In the genomic region with DNA sequence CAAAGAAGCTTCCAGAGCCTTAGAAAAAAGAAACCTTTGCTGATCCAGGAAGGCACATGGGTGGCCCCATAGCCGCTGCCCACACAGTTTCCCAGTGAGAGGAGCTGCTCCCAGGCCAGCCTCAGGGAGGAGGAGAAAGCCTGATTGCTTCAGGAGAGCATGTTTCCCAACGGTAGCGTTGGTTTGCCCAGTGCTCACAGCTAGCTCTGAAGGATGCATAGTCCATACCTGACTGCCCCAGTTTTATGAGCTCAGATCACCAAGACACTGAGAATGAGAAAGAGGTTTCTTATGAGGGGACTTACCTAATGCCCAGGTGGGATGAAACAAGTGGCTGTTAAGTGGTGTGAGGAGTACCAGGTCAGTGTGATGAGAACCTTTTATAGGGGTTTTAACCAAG, we compare ENCODE assay signal across 21 cellular contexts. TPM values are rescaled to one million over a fixed set of nuclear protein-coding genes. Genes with fewer than 3 reads are reported as not detected.
DNase-seq lines count a peak whose midpoint lies in the region; ATAC-seq and TF ChIP-seq lines count a peak whose summit lies in the region.
"Had no signal": no experiment of that assay in that cellular context is flagged by ENCODE, and none has a peak within 500 bp of the region (broad histone marks: within the 10 kb centered on the region; RNA-seq: fewer than 3 reads in every experiment).

A gene (minus strand): TSS at position 355 of the 400 bp plus-strand sequence. CDS start 2,030 bp downstream, outside the sequence.

- peaks cover 38% of the 10 kb centered on the region for H3K27me3 Mint-ChIP-seq in T-helper 17 cell
- no peaks in the 10 kb centered on the region for H3K27me3 Mint-ChIP-seq in osteocyte (ENCODE audit: unreplicated experiment)

- TF ChIP-seq CTCF in esophagus squamous epithelium (IDR thresholded peaks at IDR 0.05) (no peak), osteocyte (IDR thresholded peaks at IDR 0.05) (no peak), colonic mucosa (IDR thresholded peaks at IDR 0.05) (no peak)

- H3K4me1 ChIP-seq in esophagus squamous epithelium = peaks cover 0 to 48% (median 0%) of the 10 kb centered on the region in 3 donors
- no peaks in the 10 kb centered on the region for H3K4me1 ChIP-seq in colonic mucosa
- H3K4me1 ChIP-seq: A549, HAP-1 had no signal

- 81 to 90% methylated on average over 3 of the region's 3 CpGs for WGBS in esophagus squamous epithelium, 2 donors

- H3K4me3 ChIP-seq in esophagus squamous epithelium = peak within 1 kb of the TSS; percentile 17 to 40 (median 30)
- H3K4me3 ChIP-seq in colonic mucosa = no peak within 1 kb of the TSS
- H3K4me3 ChIP-seq: A549, HAP-1 had no signal

- H3K4me3 Mint-ChIP-seq in T-helper 17 cell (no peak within 1 kb of the TSS), osteocyte (ENCODE audit: unreplicated experiment) (no peak within 1 kb of the TSS)
- H3K4me3 Mint-ChIP-seq: CD4-positive, alpha-beta memory T cell; HFFc6 had no signal

- peak within 1 kb of the TSS; percentile 28 to 76 (median 65) for H3K27ac ChIP-seq in esophagus squamous epithelium
- H3K27ac ChIP-seq in colonic mucosa = no peak within 1 kb of the TSS
- H3K27ac ChIP-seq: A549 had no signal

- DNase-seq in T-helper 17 cell (no peak), esophagus squamous epithelium (lab: John Stamatoyannopoulos, UW) (no peak), osteocyte (ENCODE audit: extremely low spot score, unreplicated experiment) (peak; percentile 66), colonic mucosa (no peak), medulla oblongata (ENCODE audit: extremely low spot score) (no peak)
- DNase-seq: 8988T; ACHN; C1 segment of cervical spinal cord; Calu3; CD4-positive, alpha-beta memory T cell; COR-L47; DMS53; DMS79 treated with DMSO at 0.1 percent for 48 hours; GF-D8; GOT3; HFFc6 had no signal

- intact Hi-C loops in esophagus squamous epithelium (cut with DNase I) (no loop called here), colonic mucosa (cut with DNase I) (no loop called here)

- no peaks in the 10 kb centered on the region for H3K27me3 ChIP-seq in esophagus squamous epithelium
- H3K27me3 ChIP-seq in colonic mucosa = no peaks in the 10 kb centered on the region

- peaks cover 2% of the 10 kb centered on the region for H3K9me3 ChIP-seq in T-helper 17 cell (ENCODE audit: control insufficient read depth, low read length, poor library complexity, severe bottlenecking)
- H3K9me3 ChIP-seq in esophagus squamous epithelium = no peaks in the 10 kb centered on the region
- H3K9me3 ChIP-seq in colonic mucosa = no peaks in the 10 kb centered on the region
- H3K9me3 ChIP-seq: A549, HAP-1 had no signal

- peaks cover 15% of the 10 kb centered on the region for H3K9me3 Mint-ChIP-seq in osteocyte (ENCODE audit: unreplicated experiment)
- H3K9me3 Mint-ChIP-seq: CD4-positive, alpha-beta memory T cell had no signal

- no peak within 1 kb of the TSS for H3K9ac ChIP-seq in colonic mucosa (ENCODE audit: low read depth in 2 of 2, low read length in 2 of 2)

- ATAC-seq in T-helper 17 cell (no peak), GM19397 (IDR thresholded peaks at IDR 0.05; ENCODE audit: unreplicated experiment) (no peak)
- ATAC-seq: A549 had no signal

- H3K27ac Mint-ChIP-seq in T-helper 17 cell (peak within 1 kb of the TSS; percentile 6), osteocyte (ENCODE audit: unreplicated experiment) (no peak within 1 kb of the TSS)
- H3K27ac Mint-ChIP-seq: CD4-positive, alpha-beta memory T cell; HFFc6 had no signal

- peaks cover 2% of the 10 kb centered on the region for H3K36me3 Mint-ChIP-seq in T-helper 17 cell (ENCODE audit: low read depth)
- no peaks in the 10 kb centered on the region for H3K36me3 Mint-ChIP-seq in osteocyte (ENCODE audit: unreplicated experiment)
- H3K36me3 Mint-ChIP-seq: CD4-positive, alpha-beta memory T cell had no signal

- H3K36me3 ChIP-seq in esophagus squamous epithelium (no peaks in the 10 kb centered on the region), colonic mucosa (no peaks in the 10 kb centered on the region)
- H3K36me3 ChIP-seq: HAP-1 had no signal

- no peak for TF ChIP-seq POLR2A in esophagus squamous epithelium (IDR thresholded peaks at IDR 0.05)

- peaks cover 3% of the 10 kb centered on the region for H3K4me1 Mint-ChIP-seq in T-helper 17 cell
- H3K4me1 Mint-ChIP-seq in osteocyte (ENCODE audit: unreplicated experiment) = no peaks in the 10 kb centered on the region
- H3K4me1 Mint-ChIP-seq: CD4-positive, alpha-beta memory T cell had no signal

RNA-seq across cellular contexts. Expression of the gene that starts here (rescaled TPM):
- total RNA-seq in T-helper 17 cell (not detected), esophagus squamous epithelium (1,000 to 10,000 TPM; 1,263 to 5,310 (median 2,301) TPM), osteocyte (not detected in 2 replicates), colonic mucosa (not detected)
- total RNA-seq: Calu3; CD4-positive, alpha-beta memory T cell; Daoy; G401; HFFc6 had no signal

Comparison
In these comparisons a context has a peak if more than half of its experiments do, and no peak if none do; other contexts are left out.
1. RNA of the gene that starts here (total RNA-seq): 1,263 to 5,310 TPM in esophagus squamous epithelium; not detected in T-helper 17 cell, not detected in osteocyte and not detected in colonic mucosa; every median in the first group is over 1,000 times any median in the second.
2. Peak in DNase-seq in osteocyte; RNA of the gene not detected or under 1 TPM.